ENCODE assay signal across 23 cellular contexts in genomic region chr5:2009986-2010914, GRCh38.
DNase-seq lines count a peak whose midpoint lies in the region; ATAC-seq, FAIRE-seq and TF ChIP-seq lines count a peak whose summit lies in the region.
"Had no signal": no experiment of that assay in that cellular context is flagged by ENCODE, and none has a peak within 500 bp of the region (broad histone marks: within the 10 kb centered on the region; RNA-seq: fewer than 3 reads in every experiment).

No MANE protein-coding gene starts in this region.

- no peak overlapping the region for H3K18ac ChIP-seq in neuronal stem cell (ENCODE audit: low read length)

- H3K14ac ChIP-seq in neuronal stem cell (ENCODE audit: low read length): peak overlapping the region; percentile 21

- H3K9ac ChIP-seq in endodermal cell (ENCODE audit: extremely low read depth, low read length, poor library complexity, severe bottlenecking): no peak overlapping the region
- no peak overlapping the region for H3K9ac ChIP-seq in neuronal stem cell (ENCODE audit: low read depth, low read length, poor library complexity)
- H3K9ac ChIP-seq: KMS-11 had no signal

- H2BK12ac ChIP-seq in neuronal stem cell (ENCODE audit: low read length): no peak overlapping the region

- intact Hi-C loops in vagina (cut with DNase I) (no loop called here), pancreas (cut with DNase I) (loop anchor here in 1 of 3 donors (10.0 kb wide), 1 partner anchor 275 kb away; no protein-coding TSS in a partner anchor)

- peaks cover 2% of the 10 kb centered on the region for H3K4me1 Mint-ChIP-seq in endodermal cell

- H3K4me2 ChIP-seq in neuronal stem cell (ENCODE audit: insufficient read depth, low read length, poor library complexity, severe bottlenecking): no peak overlapping the region
- H3K4me2 ChIP-seq: KMS-11 had no signal

- no peak overlapping the region for H2AFZ ChIP-seq in neuronal stem cell (ENCODE audit: low read length)

- H3K4me3 Mint-ChIP-seq in endodermal cell: no peak overlapping the region

- TF ChIP-seq POLR2A in vagina (IDR thresholded peaks at IDR 0.05): no peak

- no peak overlapping the region for H3K4ac ChIP-seq in neuronal stem cell (ENCODE audit: low read length)

- H3K79me1 ChIP-seq in neuronal stem cell (ENCODE audit: low read depth, low read length): peaks cover 2% of the 10 kb centered on the region

- no peak for ATAC-seq in pancreas
- ATAC-seq: PC-3 had no signal

- H3K9me3 ChIP-seq in endodermal cell (ENCODE audit: control insufficient read depth, low read length) (no peaks in the 10 kb centered on the region), neuronal stem cell (replicated peaks in 1 of 2; ENCODE audit: control insufficient read depth in 2 of 2, insufficient read depth in 1 of 2, low read depth in 1 of 2, low read length in 2 of 2) (no peaks in the 10 kb centered on the region), vagina (no peaks in the 10 kb centered on the region), pancreas (no peaks in the 10 kb centered on the region)
- H3K9me3 ChIP-seq: BE2C, SJSA1 had no signal

- H4K91ac ChIP-seq in neuronal stem cell (ENCODE audit: low read depth, low read length, poor library complexity): no peak overlapping the region

- H2BK120ac ChIP-seq in neuronal stem cell (ENCODE audit: low read depth, low read length): no peak overlapping the region

- no peak overlapping the region for H3K27ac ChIP-seq in endodermal cell (ENCODE audit: low read depth, low read length)
- H3K27ac ChIP-seq in neuronal stem cell (replicated peaks; ENCODE audit: low read length): no peak overlapping the region
- no peak overlapping the region for H3K27ac ChIP-seq in vagina
- H3K27ac ChIP-seq in pancreas: no peak overlapping the region
- H3K27ac ChIP-seq: KMS-11, SJSA1 had no signal

- H3K27me3 ChIP-seq in H7 (ENCODE audit: control insufficient read depth, insufficient read depth, low read length): no peaks in the 10 kb centered on the region
- peaks cover under 1% of the 10 kb centered on the region for H3K27me3 ChIP-seq in endodermal cell (ENCODE audit: control insufficient read depth, insufficient read depth, low read length, poor library complexity, severe bottlenecking)
- H3K27me3 ChIP-seq in neuronal stem cell (ENCODE audit: control insufficient read depth in 3 of 3, insufficient read depth in 3 of 3, low read depth in 1 of 3, low read length in 3 of 3): no peaks in the 10 kb centered on the region
- H3K27me3 ChIP-seq in vagina: no peaks in the 10 kb centered on the region
- H3K27me3 ChIP-seq in pancreas: no peaks in the 10 kb centered on the region
- H3K27me3 ChIP-seq: SJSA1 had no signal

- H3K4me1 ChIP-seq in endodermal cell (ENCODE audit: control insufficient read depth, insufficient read depth, low read length) (no peaks in the 10 kb centered on the region), neuronal stem cell (ENCODE audit: control insufficient read depth in 2 of 2, insufficient read depth in 1 of 2, low read depth in 1 of 2, low read length in 2 of 2) (peaks cover 2 to 14% of the 10 kb centered on the region in 2 donors), vagina (peaks cover 26% of the 10 kb centered on the region), pancreas (no peaks in the 10 kb centered on the region)
- H3K4me1 ChIP-seq: BE2C, SJSA1 had no signal

- WGBS in endodermal cell (ENCODE audit: insufficient coverage in 1 of 2, insufficient read length in 1 of 2), 2 experiments: 93% methylated on average over 15 to 22 of the region's 22 CpGs
- no CpG with 5 or more reads among the region's 22 CpGs for WGBS in neuronal stem cell (ENCODE audit: extremely low coverage in 2 of 2, insufficient read length in 2 of 2, insufficient replicate concordance in 1 of 2), 2 donors
- 87 to 88% methylated on average over 21 to 22 of the region's 22 CpGs for WGBS in pancreas, 2 donors

- H3K9me3 Mint-ChIP-seq in endodermal cell: no peaks in the 10 kb centered on the region

- peaks cover 5% of the 10 kb centered on the region for H3K27me3 Mint-ChIP-seq in endodermal cell (ENCODE audit: insufficient read depth)

- H3K36me3 Mint-ChIP-seq in endodermal cell (ENCODE audit: low read depth): no peaks in the 10 kb centered on the region

- H3K4me3 ChIP-seq in H7 (ENCODE audit: insufficient read depth, low read depth, low read length): no peak overlapping the region
- H3K4me3 ChIP-seq in endodermal cell (ENCODE audit: low read length): no peak overlapping the region
- H3K4me3 ChIP-seq in neuronal stem cell (ENCODE audit: low read length in 2 of 2): no peak overlapping the region
- no peak overlapping the region for H3K4me3 ChIP-seq in vagina
- no peak overlapping the region for H3K4me3 ChIP-seq in pancreas
- H3K4me3 ChIP-seq: SJSA1 had no signal

- no peak overlapping the region for H2BK5ac ChIP-seq in neuronal stem cell (ENCODE audit: low read length)

- H3K36me3 ChIP-seq in H7 (replicated peaks; ENCODE audit: control insufficient read depth, insufficient read depth, low read length) (no peaks in the 10 kb centered on the region), endodermal cell (ENCODE audit: control insufficient read depth, insufficient read depth, low read length) (no peaks in the 10 kb centered on the region), neuronal stem cell (replicated peaks in 1 of 2; ENCODE audit: control insufficient read depth in 2 of 2, insufficient read depth in 2 of 2, low read length in 2 of 2) (no peaks in the 10 kb centered on the region), vagina (no peaks in the 10 kb centered on the region), pancreas (no peaks in the 10 kb centered on the region)
- H3K36me3 ChIP-seq: BE2C, SJSA1 had no signal

- H3K27ac Mint-ChIP-seq in endodermal cell: no peak overlapping the region

- no peak overlapping the region for H2BK15ac ChIP-seq in neuronal stem cell (ENCODE audit: low read length)

- peak overlapping the region; percentile 20 for H3K23ac ChIP-seq in neuronal stem cell (ENCODE audit: low read depth, low read length, poor library complexity)

- no peak overlapping the region for H4K8ac ChIP-seq in neuronal stem cell (ENCODE audit: low read depth, low read length)

- TF ChIP-seq CTCF in endodermal cell (conservative IDR thresholded peaks at IDR 0.05) (no peak), vagina (IDR thresholded peaks at IDR 0.05) (no peak), pancreas (IDR thresholded peaks at IDR 0.05) (no peak)

- DNase-seq in H7: peak; percentile 22
- DNase-seq in endodermal cell: peak; percentile 28
- no peak for DNase-seq in neuronal stem cell (ENCODE audit: low spot score)
- peak; percentile 67 to 89 for DNase-seq in vagina (ENCODE audit: extremely low spot score in 2 of 2)
- DNase-seq in pancreas: no peak
- DNase-seq in HK-2 (ENCODE audit: unreplicated experiment): no peak
- DNase-seq in NCI-H524 treated with DMSO at 0.1 percent for 48 hours (lab: John Stamatoyannopoulos, UW): no peak
- DNase-seq: BE2C; DMS153; GOT3; HCEC 1CT; IMR-90; NCI-H1048; NCI-H1417; NCI-H1694; NCI-H446; NCI-H526; NCI-H82; NK-92 treated with Interleukin-12 subunit alpha and Interleukin-12 subunit beta, amount 100 ng/mL, for 24 hours; PC-3 had no signal

- no peak overlapping the region for H2AK5ac ChIP-seq in neuronal stem cell (ENCODE audit: low read depth, low read length)

- no peak for FAIRE-seq in pancreas (lab: Jason Lieb, UNC)
- FAIRE-seq: GM12892 had no signal

Comparison
In these comparisons a context has a peak if more than half of its experiments do, and no peak if none do; other contexts are left out.
1. DNase-seq: peak in H7 (single experiment), endodermal cell (single experiment) and vagina (2 of 2); none in neuronal stem cell (single experiment), pancreas (0 of 6), HK-2 (single experiment) and NCI-H524 treated with DMSO at 0.1 percent for 48 hours (single experiment).